In genomic region chr7:98697083-98697482, GRCh38 we compare ENCODE assay signal across 16 cellular contexts.
A peak's percentile ranks its signal among the peaks of the same experiment; 100 is the strongest.
DNase-seq lines count a peak whose midpoint lies in the region; ATAC-seq and TF ChIP-seq lines count a peak whose summit lies in the region.
"Had no signal": no experiment of that assay in that cellular context is flagged by ENCODE, and none has a peak within 500 bp of the region (broad histone marks: within the 10 kb centered on the region; RNA-seq: fewer than 3 reads in every experiment).

No MANE protein-coding gene starts in this region.

- peak; percentile 3 for DNase-seq in CMK (ENCODE audit: low read depth)
- DNase-seq in SK-MEL-5 (ENCODE audit: low read depth, low spot score): peak; percentile 14
- no peak for DNase-seq in body of pancreas
- DNase-seq in DMS 273 (lab: John Stamatoyannopoulos, UW; ENCODE audit: unreplicated experiment): no peak
- no peak for DNase-seq in middle frontal gyrus (ENCODE audit: extremely low spot score, low spot score)
- DNase-seq: 8988T; AML-193; CD4-positive, alpha-beta T cell; CD8-positive, alpha-beta T cell; COR-L47; DMS79 treated with DMSO at 0.1 percent for 48 hours; GF-D8 had no signal

- TF ChIP-seq CTCF in body of pancreas (IDR thresholded peaks at IDR 0.05): no peak

- H3K9me3 ChIP-seq in body of pancreas: peaks cover 0 to 12% (median 0%) of the 10 kb centered on the region in 3 donors

- H3K4me1 ChIP-seq in body of pancreas: peaks cover 19% of the 10 kb centered on the region

- H3K4me3 ChIP-seq in body of pancreas: no peak overlapping the region
- H3K4me3 ChIP-seq: BLaER1 treated with 17β-estradiol and CSF1 and Interleukin-3, amounts not matched to agents 10 nM and 100 nM had no signal

- no peaks in the 10 kb centered on the region for H3K27me3 ChIP-seq in body of pancreas
- H3K27me3 ChIP-seq: BLaER1 treated with 17β-estradiol and CSF1 and Interleukin-3, amounts not matched to agents 10 nM and 100 nM had no signal

- peak overlapping the region; percentile 60 to 64 (median 62) for H3K27ac ChIP-seq in body of pancreas
- H3K27ac ChIP-seq: BLaER1 treated with 17β-estradiol and CSF1 and Interleukin-3, amounts not matched to agents 10 nM and 100 nM; C4-2B had no signal

- no peaks in the 10 kb centered on the region for H3K36me3 ChIP-seq in body of pancreas (replicated peaks in 1 of 2; ENCODE audit: insufficient read depth in 1 of 2, low read depth in 2 of 2)

- TF ChIP-seq POLR2A in body of pancreas (IDR thresholded peaks at IDR 0.05): no peak

- intact Hi-C loops in body of pancreas (cut with DNase I): no loop called here

- WGBS in body of pancreas, 2 donors: 66 to 82% methylated on average over 3 of the region's 3 CpGs

- in situ Hi-C loops in SK-MEL-5 (cut with HindIII; ENCODE audit: low pct_unique_long_range_greater_than_20kb, low sequenced_read_pairs): no loop called here

- ATAC-seq in body of pancreas (peak; percentile 5), GM18520 (IDR thresholded peaks at IDR 0.05; ENCODE audit: unreplicated experiment) (no peak), HG03280 (IDR thresholded peaks at IDR 0.05; ENCODE audit: unreplicated experiment) (no peak)
- ATAC-seq: CD8-positive, alpha-beta T cell had no signal

Comparison
In these comparisons a context has a peak if more than half of its experiments do, and no peak if none do; other contexts are left out.
1. DNase-seq: peak in CMK (single experiment) and SK-MEL-5 (single experiment); none in body of pancreas (0 of 4), DMS 273 (single experiment) and middle frontal gyrus (single experiment).